ENCODE assay signal across 7 cellular contexts in genomic region chr1:155511391-155511790, GRCh38. TPM values are rescaled to one million over a fixed set of nuclear protein-coding genes. Genes with fewer than 3 reads are reported as not detected.
DNase-seq lines count a peak whose midpoint lies in the region; ATAC-seq, FAIRE-seq and TF ChIP-seq lines count a peak whose summit lies in the region.
"Not testable (repeated sequence)": the region's sequence is repeated elsewhere in the genome, so short reads cannot be mapped to it uniquely, and the experiment has no call there.

No MANE protein-coding gene starts in this region.

- H2BK120ac ChIP-seq in trophoblast cell (ENCODE audit: insufficient read depth, low read length, poor library complexity) = not testable (repeated sequence)

- not testable (repeated sequence) for H3K27me3 ChIP-seq in CD4-positive, alpha-beta T cell (ENCODE audit: control insufficient read depth, insufficient read depth, low read length); HCT116 (ENCODE audit: insufficient read depth, low read length); HepG2 (ENCODE audit: control insufficient read depth in 1 of 2, insufficient read depth in 2 of 2, low read length in 2 of 2); trophoblast cell (ENCODE audit: insufficient read depth, low read length)

- H2BK12ac ChIP-seq in trophoblast cell (ENCODE audit: low read length) = not testable (repeated sequence)

- TF ChIP-seq CTCF in CD4-positive, alpha-beta T cell (IDR thresholded peaks at IDR 0.05); HCT116 (IDR thresholded peaks at IDR 0.05 in 2 of 3, conservative IDR thresholded peaks at IDR 0.05 in 1 of 3; ENCODE audit: borderline replicate concordance in 1 of 3, insufficient read depth in 1 of 3, low read depth in 2 of 3, low read length in 2 of 3); RWPE1 (conservative IDR thresholded peaks at IDR 0.05; ENCODE audit: low read depth); HepG2 (CRISPR knock-in tag; IDR thresholded peaks at IDR 0.05): not testable (repeated sequence)

- in situ Hi-C loops in HepG2 (cut with HindIII; ENCODE audit: extremely low pct_ligation_motif_present, low pct_unique_long_range_greater_than_20kb) = not testable (repeated sequence)

- not testable (repeated sequence) for FAIRE-seq in HepG2 (lab: Jason Lieb, UNC)

- CTCF ChIA-PET in CD4-positive, alpha-beta T cell (lab: Charles Lee); HCT116 (lab: Charles Lee); RWPE1 (lab: Yijun Ruan, JAX); HepG2 (lab: Yijun Ruan, JAX; ENCODE audit: low intra/inter-chr PET ratio, low total read pairs): not testable (repeated sequence)

- H2AK5ac ChIP-seq in trophoblast cell (ENCODE audit: low read length) = not testable (repeated sequence)

- not testable (repeated sequence) for H3K79me1 ChIP-seq in trophoblast cell (ENCODE audit: low read length)

- TF ChIP-seq EP300 in HepG2 (IDR thresholded peaks at IDR 0.05; ENCODE audit: low read depth in 2 of 2, low read length in 2 of 2); HepG2 (CRISPR knock-in tag; IDR thresholded peaks at IDR 0.05; ENCODE audit: borderline replicate concordance): not testable (repeated sequence)

- H3K4me1 ChIP-seq in HCT116 (ENCODE audit: control insufficient read depth in 1 of 2, insufficient read depth in 2 of 2, low read length in 2 of 2); trophoblast cell (ENCODE audit: control insufficient read depth in 1 of 2, insufficient read depth in 2 of 2, low read length in 2 of 2): not testable (repeated sequence)
- peaks cover 12% of the 10 kb centered on the region for H3K4me1 ChIP-seq in HepG2 (ENCODE audit: insufficient read depth, low read length)

- H2BK5ac ChIP-seq in trophoblast cell (ENCODE audit: low read depth, low read length, poor library complexity) = not testable (repeated sequence)

- H2AFZ ChIP-seq in HCT116 (ENCODE audit: low read depth, low read length, poor library complexity, severe bottlenecking); HepG2 (ENCODE audit: low read length); trophoblast cell (ENCODE audit: insufficient read depth, low read length, poor library complexity): not testable (repeated sequence)

- H3K4me3 ChIP-seq in HCT116 (replicated peaks in 1 of 2; ENCODE audit: low read depth in 1 of 2, low read length in 2 of 2); HepG2 (replicated peaks in 1 of 3; ENCODE audit: insufficient read depth in 1 of 3, low read depth in 2 of 3, low read length in 3 of 3); trophoblast cell (ENCODE audit: low read depth, low read length): not testable (repeated sequence)

- H3K14ac ChIP-seq in trophoblast cell (ENCODE audit: low read length) = not testable (repeated sequence)

- H3K9me3 ChIP-seq in CD4-positive, alpha-beta T cell (ENCODE audit: control insufficient read depth, low read length); HCT116 (ENCODE audit: control insufficient read depth in 1 of 2, insufficient read depth in 1 of 2, low read depth in 1 of 2, low read length in 2 of 2); HepG2 (ENCODE audit: low read length); trophoblast cell (ENCODE audit: insufficient read depth, low read depth, low read length): not testable (repeated sequence)

- H3K9me3 Mint-ChIP-seq in CD4-positive, alpha-beta T cell; effector memory CD8-positive, alpha-beta T cell; naive thymus-derived CD8-positive, alpha-beta T cell: not testable (repeated sequence)

- H4K12ac ChIP-seq in trophoblast cell (ENCODE audit: low read depth, low read length) = peak overlapping the region; percentile 70

- RAD21 ChIA-PET in HCT116 (lab: Charles Lee; ENCODE audit: low non-redundant PET in 1 of 2, low total read pairs in 2 of 2, uncharacterized antibody in 2 of 2, unreplicated experiment in 2 of 2) = not testable (repeated sequence)

- H3K79me2 ChIP-seq in HCT116 (ENCODE audit: insufficient read depth, low read length) (peaks cover 92% of the 10 kb centered on the region), HepG2 (ENCODE audit: insufficient read depth, low read length) (peaks cover 65% of the 10 kb centered on the region)
- H3K79me2 ChIP-seq in trophoblast cell (ENCODE audit: control insufficient read depth, insufficient read depth, low read length, poor library complexity) = not testable (repeated sequence)

- H3K27ac ChIP-seq in CD4-positive, alpha-beta T cell (ENCODE audit: low read depth, low read length); HCT116 (ENCODE audit: low read depth, low read length); HepG2 (ENCODE audit: extremely low read length, insufficient read depth, low read length); trophoblast cell (ENCODE audit: low read depth, low read length): not testable (repeated sequence)
- H3K27ac ChIP-seq in RWPE1 = peak overlapping the region; percentile 53

- ATAC-seq in CD4-positive, alpha-beta T cell (ENCODE audit: poor library complexity); HCT116; effector memory CD8-positive, alpha-beta T cell (replicated peaks); HepG2; naive thymus-derived CD8-positive, alpha-beta T cell: not testable (repeated sequence)

- not testable (repeated sequence) for H3K4me2 ChIP-seq in HCT116 (ENCODE audit: low read length); HepG2 (ENCODE audit: low read depth, low read length); trophoblast cell (ENCODE audit: low read length)

- not testable (repeated sequence) for H4K20me1 ChIP-seq in HCT116 (ENCODE audit: insufficient read depth); HepG2 (ENCODE audit: insufficient read depth, low read length)

- not testable (repeated sequence) for H3K27me3 Mint-ChIP-seq in CD4-positive, alpha-beta T cell; effector memory CD8-positive, alpha-beta T cell; naive thymus-derived CD8-positive, alpha-beta T cell

- not testable (repeated sequence) for BruUV-seq in HCT116 (replicated peaks; lab: Mats Ljungman, UMichigan); HepG2 (replicated peaks; lab: Mats Ljungman, UMichigan)

- 97% methylated on average over 6 of the region's 6 CpGs for WGBS in HepG2 (ENCODE audit: low lambda C conversion rate)
- WGBS in trophoblast cell (ENCODE audit: extremely low coverage, insufficient coverage, insufficient read length) = no CpG with 5 or more reads among the region's 6 CpGs

- not testable (repeated sequence) for H3K4me3 Mint-ChIP-seq in CD4-positive, alpha-beta T cell; effector memory CD8-positive, alpha-beta T cell; naive thymus-derived CD8-positive, alpha-beta T cell

- H3K18ac ChIP-seq in trophoblast cell (ENCODE audit: low read length) = not testable (repeated sequence)

- not testable (repeated sequence) for H3K36me3 ChIP-seq in HCT116 (ENCODE audit: control insufficient read depth in 1 of 2, insufficient read depth in 2 of 2, low read length in 2 of 2); HepG2 (replicated peaks in 1 of 2; ENCODE audit: control insufficient read depth in 1 of 2, insufficient read depth in 2 of 2, low read length in 2 of 2)
- peaks cover 2 to 11% of the 10 kb centered on the region in 2 experiments for H3K36me3 ChIP-seq in trophoblast cell (ENCODE audit: control insufficient read depth in 1 of 2, insufficient read depth in 2 of 2, low read length in 2 of 2)

- peaks cover 59% of the 10 kb centered on the region for H3K4me1 Mint-ChIP-seq in CD4-positive, alpha-beta T cell (ENCODE audit: low read depth)
- H3K4me1 Mint-ChIP-seq in effector memory CD8-positive, alpha-beta T cell (ENCODE audit: low read depth in 2 of 2) = peaks cover 17 to 39% of the 10 kb centered on the region in 2 donors
- H3K4me1 Mint-ChIP-seq in naive thymus-derived CD8-positive, alpha-beta T cell = peaks cover 23 to 59% (median 48%) of the 10 kb centered on the region in 4 donors

- peak overlapping the region; percentile 49 for H3K27ac Mint-ChIP-seq in CD4-positive, alpha-beta T cell
- peak overlapping the region; percentile 41 to 42 for H3K27ac Mint-ChIP-seq in effector memory CD8-positive, alpha-beta T cell
- peak overlapping the region in 7 of 10 donors; percentile 5 to 80 (median 54) for H3K27ac Mint-ChIP-seq in naive thymus-derived CD8-positive, alpha-beta T cell

- not testable (repeated sequence) for H4K8ac ChIP-seq in trophoblast cell (ENCODE audit: low read depth, low read length)

- not testable (repeated sequence) for H3K4ac ChIP-seq in trophoblast cell (ENCODE audit: low read depth, low read length)

- not testable (repeated sequence) for TF ChIP-seq RAD21 in HCT116 (IDR thresholded peaks at IDR 0.05; ENCODE audit: low read depth); HepG2 (CRISPR knock-in tag; IDR thresholded peaks at IDR 0.05)

- H4K91ac ChIP-seq in trophoblast cell (ENCODE audit: low read depth, low read length) = not testable (repeated sequence)

- intact Hi-C loops in CD4-positive, alpha-beta T cell (cut with DNase I, micrococcal nuclease) = loop anchor here in 1 of 2 experiments (5.0 kb wide), 1 partner anchor 51 kb away; the partner anchor contains the start of gene ASH1L
- intact Hi-C loops in HCT116 (cut with micrococcal nuclease); HepG2 (cut with micrococcal nuclease; ENCODE audit: unreplicated experiment): not testable (repeated sequence)

- not testable (repeated sequence) for H3K23ac ChIP-seq in trophoblast cell (ENCODE audit: low read length)

- POLR2A ChIA-PET in CD4-positive, alpha-beta T cell (lab: Charles Lee); HCT116 (lab: Charles Lee); RWPE1 (lab: Yijun Ruan, JAX; ENCODE audit: low non-redundant PET); HepG2 (lab: Yijun Ruan, JAX); naive thymus-derived CD8-positive, alpha-beta T cell (lab: Charles Lee): not testable (repeated sequence)

- not testable (repeated sequence) for TF ChIP-seq POLR2A in HCT116 (IDR thresholded peaks at IDR 0.05; ENCODE audit: borderline replicate concordance, extremely low read depth, insufficient read depth, insufficient read length); HepG2 (IDR thresholded peaks at IDR 0.05; ENCODE audit: insufficient read depth in 1 of 2, low read depth in 2 of 2, low read length in 2 of 2)

- H3K9ac ChIP-seq in HCT116 (ENCODE audit: low read length); HepG2 (ENCODE audit: insufficient read depth, low read depth, low read length); trophoblast cell (ENCODE audit: low read length): not testable (repeated sequence)

- DNase-seq in CD4-positive, alpha-beta T cell; HCT116 (ENCODE audit: low read depth, low spot score); RWPE1 (ENCODE audit: low spot score); effector memory CD8-positive, alpha-beta T cell; HepG2 (ENCODE audit: low spot score); naive thymus-derived CD8-positive, alpha-beta T cell: not testable (repeated sequence)
- DNase-seq in trophoblast cell = peak; percentile 19 to 34

- peaks cover 53% of the 10 kb centered on the region for H3K36me3 Mint-ChIP-seq in CD4-positive, alpha-beta T cell (ENCODE audit: low read depth)
- peaks cover 38% of the 10 kb centered on the region for H3K36me3 Mint-ChIP-seq in effector memory CD8-positive, alpha-beta T cell (ENCODE audit: insufficient read depth)
- peaks cover 0 to 25% (median 5%) of the 10 kb centered on the region in 3 donors for H3K36me3 Mint-ChIP-seq in naive thymus-derived CD8-positive, alpha-beta T cell

- H3K9me2 ChIP-seq in HCT116 (ENCODE audit: insufficient read depth) = not testable (repeated sequence)

RNA-seq across cellular contexts. Expression of gene ASH1L, which starts 51.2 kb away (rescaled TPM):
- 10 to 100 TPM; 71.0 to 72.8 TPM for total RNA-seq in CD4-positive, alpha-beta T cell
- total RNA-seq in HCT116 (2021; ENCODE audit: unreplicated experiment) (30.5 TPM), HepG2 (2016; rRNA removed; fragmentation: Illumina TruSeq; extraction: Trizol) (15.3 and 16.5 TPM in 2 replicates)
- 12.6 and 13.9 TPM in 2 replicates for polyA plus RNA-seq in HCT116 (2012)
- total RNA-seq in HepG2 (2016; cell fraction: cytosol; rRNA removed; fragmentation: Illumina TruSeq; extraction: Trizol; ENCODE audit: low read depth) = 19.6 and 20.3 TPM in 2 replicates
- total RNA-seq in HepG2 (2016; cell fraction: insoluble cytoplasmic fraction; rRNA removed; fragmentation: Illumina TruSeq; extraction: Trizol) = 14.4 and 14.8 TPM in 2 replicates
- total RNA-seq in HepG2 (2016; cell fraction: membrane; rRNA removed; fragmentation: Illumina TruSeq; extraction: Trizol) = 9.8 and 10.0 TPM in 2 replicates
- total RNA-seq in HepG2 (2016; cell fraction: nucleus; rRNA removed; fragmentation: Illumina TruSeq; extraction: Trizol) = 33.1 and 33.8 TPM in 2 replicates
- 9.2 and 10.2 TPM in 2 replicates for polyA plus RNA-seq in HepG2 (2011; rRNA removed)
- polyA plus RNA-seq in HepG2 (2011; cell fraction: cytosol; rRNA removed) = 6.4 and 7.0 TPM in 2 replicates
- 25.8 and 26.9 TPM in 2 replicates for polyA plus RNA-seq in HepG2 (2011; cell fraction: nucleus; rRNA removed)
- polyA plus RNA-seq in HepG2 (2012) = 9.5 and 10.7 TPM in 2 replicates
- polyA plus RNA-seq in HepG2 (2016; cell fraction: cytosol; fragmentation: Illumina TruSeq; extraction: Trizol; ENCODE audit: low read depth) = 0.15 and 0.16 TPM in 2 replicates
- 4.2 and 5.1 TPM in 2 replicates for polyA plus RNA-seq in HepG2 (2016; cell fraction: insoluble cytoplasmic fraction; fragmentation: Illumina TruSeq; extraction: Trizol; ENCODE audit: low read depth)
- polyA plus RNA-seq in HepG2 (2016; cell fraction: membrane; fragmentation: Illumina TruSeq; extraction: Trizol; ENCODE audit: low read depth) = 0.31 and 0.43 TPM in 2 replicates
- 17.2 and 21.7 TPM in 2 replicates for polyA plus RNA-seq in HepG2 (2016; cell fraction: nucleus; fragmentation: Illumina TruSeq; extraction: Trizol; ENCODE audit: insufficient read depth, low read depth)
- 27.4 and 50.2 TPM in 2 replicates for polyA minus RNA-seq in HepG2 (2011; rRNA and poly(A)+ RNA removed; ENCODE audit: low replicate concordance)
- 12.0 and 13.7 TPM in 2 replicates for polyA minus RNA-seq in HepG2 (2011; cell fraction: cytosol; rRNA and poly(A)+ RNA removed)
- 67.2 and 85.5 TPM in 2 replicates for polyA minus RNA-seq in HepG2 (2011; cell fraction: nucleus; rRNA and poly(A)+ RNA removed)
- 100 to 1,000 TPM in 1 of 2 experiments, 10 to 100 TPM in 1; 96.5 to 102 TPM for total RNA-seq in naive thymus-derived CD8-positive, alpha-beta T cell
- polyA plus RNA-seq in naive thymus-derived CD8-positive, alpha-beta T cell = 10 to 100 TPM; 12.2 to 22.0 (median 13.9) TPM
- 9.8 TPM in 2 replicates for polyA plus RNA-seq in trophoblast cell (2013)
